8 cellular contexts compared by ENCODE assay signal in the genomic region with DNA sequence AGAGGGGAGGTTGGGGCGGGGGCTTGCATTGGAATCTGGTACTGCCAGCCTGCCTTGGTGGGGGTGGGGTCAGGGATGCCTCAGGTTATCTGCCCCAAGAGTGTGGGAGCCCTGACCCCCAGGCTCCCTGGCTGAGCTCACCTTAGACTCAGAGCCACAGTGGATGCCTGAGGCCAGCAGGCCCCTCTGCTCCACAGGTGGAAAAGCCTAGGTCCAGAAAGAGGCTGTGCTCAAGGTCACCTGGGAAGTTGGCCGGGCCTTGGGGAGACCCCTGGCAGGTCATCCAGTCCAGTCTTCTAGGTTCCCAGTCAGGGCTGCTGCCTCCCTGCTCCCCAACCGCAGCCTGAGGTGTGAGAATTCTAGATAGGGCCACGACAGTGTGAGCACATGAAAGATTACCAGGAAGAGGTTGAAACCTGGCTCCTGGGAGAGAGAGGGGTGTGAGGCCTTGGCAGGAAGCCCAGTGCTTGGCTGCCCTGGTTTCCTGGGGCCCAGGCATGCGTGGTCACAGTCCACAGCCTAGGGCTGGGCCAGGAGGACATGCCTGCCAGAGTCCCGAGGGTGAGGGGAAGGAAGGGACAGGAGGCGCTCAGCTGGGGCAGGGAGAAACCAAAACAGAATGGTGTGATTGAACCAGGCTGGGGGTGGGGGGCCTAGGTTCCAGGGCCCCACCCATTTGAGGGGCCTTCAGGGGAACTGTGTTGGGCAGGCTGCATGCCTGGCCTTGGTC. TPM values are rescaled to one million over a fixed set of nuclear protein-coding genes. Genes with fewer than 3 reads are reported as not detected.
DNase-seq lines count a peak whose midpoint lies in the region; ATAC-seq and TF ChIP-seq lines count a peak whose summit lies in the region.

No MANE protein-coding gene starts in this region.

- H3K27me3 ChIP-seq in liver (ENCODE audit: control insufficient read depth in 4 of 4, insufficient read depth in 4 of 4, low read length in 3 of 4) (no peaks in the 10 kb centered on the region), aorta (ENCODE audit: control insufficient read depth in 1 of 2, insufficient read depth in 2 of 2, low read length in 1 of 2) (no peaks in the 10 kb centered on the region)

- peaks cover 5% of the 10 kb centered on the region for H3K36me3 Mint-ChIP-seq in central memory CD8-positive, alpha-beta T cell (ENCODE audit: insufficient read depth)

- peak; percentile 9 for ATAC-seq in central memory CD8-positive, alpha-beta T cell (replicated peaks; ENCODE audit: extremely low read depth, poor library complexity, severe bottlenecking)
- ATAC-seq in aorta (ENCODE audit: low FRiP score) = peak; percentile 63
- no peak for ATAC-seq in GM19397 (IDR thresholded peaks at IDR 0.05; ENCODE audit: unreplicated experiment)
- no peak for ATAC-seq in HG03521 (IDR thresholded peaks at IDR 0.05; ENCODE audit: unreplicated experiment)

- peak; percentile 42 for DNase-seq in ELR (ENCODE audit: low read depth)
- peak; percentile 79 for DNase-seq in NCI-H2196 (lab: John Stamatoyannopoulos, UW; ENCODE audit: unreplicated experiment)
- no peak for DNase-seq in central memory CD8-positive, alpha-beta T cell (ENCODE audit: low spot score in 2 of 2)
- DNase-seq in aorta = peak; percentile 78 to 80
- DNase-seq in NK-92 (lab: John Stamatoyannopoulos, UW; ENCODE audit: unreplicated experiment) = no peak

- TF ChIP-seq RAD21 in liver (IDR thresholded peaks at IDR 0.05) = peak in 1 of 2 donors; percentile 26

- TF ChIP-seq CTCF in liver (IDR thresholded peaks at IDR 0.05; ENCODE audit: low read depth, low read length, missing input control) = no peak

- H3K4me3 ChIP-seq in liver (ENCODE audit: low read depth in 1 of 3, low read length in 3 of 3) = no peak overlapping the region
- H3K4me3 ChIP-seq in aorta (ENCODE audit: low read length in 2 of 2) = no peak overlapping the region

- peak overlapping the region; percentile 85 for H3K27ac Mint-ChIP-seq in central memory CD8-positive, alpha-beta T cell (ENCODE audit: low read depth)

- H3K9ac ChIP-seq in liver (ENCODE audit: low read depth in 1 of 2, low read length in 2 of 2) = no peak overlapping the region

- H3K9me3 ChIP-seq in liver (ENCODE audit: control insufficient read depth in 4 of 4, low read length in 3 of 4) = no peaks in the 10 kb centered on the region
- H3K9me3 ChIP-seq in aorta (ENCODE audit: control insufficient read depth, low read length) = no peaks in the 10 kb centered on the region

- WGBS in liver = 26% methylated on average over 7 of the region's 7 CpGs
- 28 to 30% methylated on average over 7 of the region's 7 CpGs for WGBS in aorta, 2 donors

- H3K4me1 ChIP-seq in liver (ENCODE audit: control insufficient read depth in 4 of 4, insufficient read depth in 4 of 4, low read length in 3 of 4) (peaks cover 9 to 20% (median 12%) of the 10 kb centered on the region in 4 donors), aorta (ENCODE audit: control insufficient read depth in 1 of 2, insufficient read depth in 2 of 2, low read length in 2 of 2) (no peaks in the 10 kb centered on the region)

- intact Hi-C loops in aorta (cut with DNase I) = no loop called here

- no peak overlapping the region for H3K4me3 Mint-ChIP-seq in central memory CD8-positive, alpha-beta T cell

- peak overlapping the region; percentile 66 to 81 for H3K27ac ChIP-seq in liver (ENCODE audit: low read depth in 1 of 2, low read length in 2 of 2)
- no peak overlapping the region for H3K27ac ChIP-seq in aorta (ENCODE audit: low read depth in 1 of 2, low read length in 2 of 2)

- H3K36me3 ChIP-seq in liver (ENCODE audit: control insufficient read depth in 4 of 4, insufficient read depth in 3 of 4, low read depth in 1 of 4, low read length in 3 of 4) (no peaks in the 10 kb centered on the region), aorta (ENCODE audit: control insufficient read depth in 1 of 2, insufficient read depth in 2 of 2, low read length in 1 of 2) (no peaks in the 10 kb centered on the region)

- H3K27me3 Mint-ChIP-seq in central memory CD8-positive, alpha-beta T cell = no peaks in the 10 kb centered on the region

- H3K9me3 Mint-ChIP-seq in central memory CD8-positive, alpha-beta T cell = no peaks in the 10 kb centered on the region

- peaks cover 19% of the 10 kb centered on the region for H3K4me1 Mint-ChIP-seq in central memory CD8-positive, alpha-beta T cell

TF ChIP-seq in liver, 16 proteins besides CTCF, POLR2A, EP300 and RAD21:
- peak in 1 of 2 donors; percentile 48 for TF ChIP-seq JUND (IDR thresholded peaks at IDR 0.05)
- TF ChIP-seq, protein P1, sequence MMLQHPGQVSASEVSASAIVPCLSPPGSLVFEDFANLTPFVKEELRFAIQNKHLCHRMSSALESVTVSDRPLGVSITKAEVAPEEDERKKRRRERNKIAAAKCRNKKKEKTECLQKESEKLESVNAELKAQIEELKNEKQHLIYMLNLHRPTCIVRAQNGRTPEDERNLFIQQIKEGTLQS (IDR thresholded peaks at IDR 0.05) = no peak
- no peak for TF ChIP-seq NR2F2 (IDR thresholded peaks at IDR 0.05)
- TF ChIP-seq FOXA1 (IDR thresholded peaks at IDR 0.05) = peak; percentile 67
- TF ChIP-seq HNF4G (IDR thresholded peaks at IDR 0.05) = peak; percentile 48
- peak; percentile 17 for TF ChIP-seq TAF1 (conservative IDR thresholded peaks at IDR 0.05)
- peak in 1 of 2 donors; percentile 64 for TF ChIP-seq GABPA (IDR thresholded peaks at IDR 0.05 in 1 of 2, conservative IDR thresholded peaks at IDR 0.05 in 1 of 2)
- TF ChIP-seq EGR1 (IDR thresholded peaks at IDR 0.05; ENCODE audit: low read depth in 2 of 2) = no peak
- TF ChIP-seq YY1 (IDR thresholded peaks at IDR 0.05) = peak; percentile 69
- TF ChIP-seq FOXA2 (IDR thresholded peaks at IDR 0.05) = no peak
- peak; percentile 80 for TF ChIP-seq SP1 (IDR thresholded peaks at IDR 0.05)
- TF ChIP-seq HNF4A (conservative IDR thresholded peaks at IDR 0.05) = peak; percentile 83 to 88
- TF ChIP-seq RXRA (IDR thresholded peaks at IDR 0.05) = peak; percentile 71 to 80
- TF ChIP-seq, protein P2, sequence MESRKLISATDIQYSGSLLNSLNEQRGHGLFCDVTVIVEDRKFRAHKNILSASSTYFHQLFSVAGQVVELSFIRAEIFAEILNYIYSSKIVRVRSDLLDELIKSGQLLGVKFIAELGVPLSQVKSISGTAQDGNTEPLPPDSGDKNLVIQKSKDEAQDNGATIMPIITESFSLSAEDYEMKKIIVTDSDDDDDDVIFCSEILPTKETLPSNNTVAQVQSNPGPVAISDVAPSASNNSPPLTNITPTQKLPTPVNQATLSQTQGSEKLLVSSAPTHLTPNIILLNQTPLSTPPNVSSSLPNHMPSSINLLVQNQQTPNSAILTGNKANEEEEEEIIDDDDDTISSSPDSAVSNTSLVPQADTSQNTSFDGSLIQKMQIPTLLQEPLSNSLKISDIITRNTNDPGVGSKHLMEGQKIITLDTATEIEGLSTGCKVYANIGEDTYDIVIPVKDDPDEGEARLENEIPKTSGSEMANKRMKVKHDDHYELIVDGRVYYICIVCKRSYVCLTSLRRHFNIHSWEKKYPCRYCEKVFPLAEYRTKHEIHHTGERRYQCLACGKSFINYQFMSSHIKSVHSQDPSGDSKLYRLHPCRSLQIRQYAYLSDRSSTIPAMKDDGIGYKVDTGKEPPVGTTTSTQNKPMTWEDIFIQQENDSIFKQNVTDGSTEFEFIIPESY (IDR thresholded peaks at IDR 0.05) = no peak
- TF ChIP-seq, protein P3, sequence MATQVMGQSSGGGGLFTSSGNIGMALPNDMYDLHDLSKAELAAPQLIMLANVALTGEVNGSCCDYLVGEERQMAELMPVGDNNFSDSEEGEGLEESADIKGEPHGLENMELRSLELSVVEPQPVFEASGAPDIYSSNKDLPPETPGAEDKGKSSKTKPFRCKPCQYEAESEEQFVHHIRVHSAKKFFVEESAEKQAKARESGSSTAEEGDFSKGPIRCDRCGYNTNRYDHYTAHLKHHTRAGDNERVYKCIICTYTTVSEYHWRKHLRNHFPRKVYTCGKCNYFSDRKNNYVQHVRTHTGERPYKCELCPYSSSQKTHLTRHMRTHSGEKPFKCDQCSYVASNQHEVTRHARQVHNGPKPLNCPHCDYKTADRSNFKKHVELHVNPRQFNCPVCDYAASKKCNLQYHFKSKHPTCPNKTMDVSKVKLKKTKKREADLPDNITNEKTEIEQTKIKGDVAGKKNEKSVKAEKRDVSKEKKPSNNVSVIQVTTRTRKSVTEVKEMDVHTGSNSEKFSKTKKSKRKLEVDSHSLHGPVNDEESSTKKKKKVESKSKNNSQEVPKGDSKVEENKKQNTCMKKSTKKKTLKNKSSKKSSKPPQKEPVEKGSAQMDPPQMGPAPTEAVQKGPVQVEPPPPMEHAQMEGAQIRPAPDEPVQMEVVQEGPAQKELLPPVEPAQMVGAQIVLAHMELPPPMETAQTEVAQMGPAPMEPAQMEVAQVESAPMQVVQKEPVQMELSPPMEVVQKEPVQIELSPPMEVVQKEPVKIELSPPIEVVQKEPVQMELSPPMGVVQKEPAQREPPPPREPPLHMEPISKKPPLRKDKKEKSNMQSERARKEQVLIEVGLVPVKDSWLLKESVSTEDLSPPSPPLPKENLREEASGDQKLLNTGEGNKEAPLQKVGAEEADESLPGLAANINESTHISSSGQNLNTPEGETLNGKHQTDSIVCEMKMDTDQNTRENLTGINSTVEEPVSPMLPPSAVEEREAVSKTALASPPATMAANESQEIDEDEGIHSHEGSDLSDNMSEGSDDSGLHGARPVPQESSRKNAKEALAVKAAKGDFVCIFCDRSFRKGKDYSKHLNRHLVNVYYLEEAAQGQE (IDR thresholded peaks at IDR 0.05) = peak; percentile 60
- TF ChIP-seq, protein P4, sequence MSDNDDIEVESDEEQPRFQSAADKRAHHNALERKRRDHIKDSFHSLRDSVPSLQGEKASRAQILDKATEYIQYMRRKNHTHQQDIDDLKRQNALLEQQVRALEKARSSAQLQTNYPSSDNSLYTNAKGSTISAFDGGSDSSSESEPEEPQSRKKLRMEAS (IDR thresholded peaks at IDR 0.05) = peak; percentile 95

RNA-seq across cellular contexts. Expression of a gene that starts 4.9 kb away (rescaled TPM):
- total RNA-seq in liver (1 to 10 TPM; 3.8 to 9.0 TPM), aorta (10 to 100 TPM; 16.8 to 19.9 TPM)
- polyA plus RNA-seq in liver (1 to 10 TPM; 2.5 TPM), aorta (10 to 100 TPM; 18.9 to 22.2 TPM)

Comparison
In these comparisons a context has a peak if more than half of its experiments do, and no peak if none do; other contexts are left out.
1. DNase-seq: peak in ELR (single experiment), NCI-H2196 (single experiment) and aorta (2 of 2); none in central memory CD8-positive, alpha-beta T cell (0 of 2) and NK-92 (single experiment).
2. ATAC-seq: peak in central memory CD8-positive, alpha-beta T cell (single experiment) and aorta (single experiment); none in GM19397 (single experiment) and HG03521 (single experiment).
3. H3K27ac ChIP-seq: peak in liver (2 of 2); none in aorta (0 of 2).